Comparison of ENCODE assay signal across 1 cellular context in the genomic region with DNA sequence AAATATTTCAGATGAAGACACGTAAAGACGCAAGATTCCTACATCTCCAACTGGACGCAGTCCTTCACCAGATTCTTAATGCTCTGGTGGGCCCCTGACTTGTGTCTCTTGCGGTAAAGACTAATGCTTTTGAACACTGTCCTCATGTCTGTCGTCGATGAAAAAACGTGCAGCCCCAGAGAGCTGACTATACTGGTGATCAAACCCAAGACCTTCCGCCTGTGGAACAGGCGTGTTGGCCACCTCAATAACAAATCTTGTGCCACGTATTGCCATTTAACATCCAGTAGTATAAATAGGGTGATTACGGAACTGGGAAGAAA.
TF ChIP-seq lines count a peak whose summit lies in the region.

No MANE protein-coding gene starts in this region.

TF ChIP-seq in GM12878, 131 proteins besides CTCF, POLR2A, EP300 and RAD21:
- no peak for TF ChIP-seq CEBPB (IDR thresholded peaks at IDR 0.05; ENCODE audit: borderline replicate concordance in 1 of 2, low read depth in 2 of 2, low read length in 2 of 2)
- TF ChIP-seq GATAD2B (conservative IDR thresholded peaks at IDR 0.05; ENCODE audit: low read depth): no peak
- no peak for TF ChIP-seq NFYA (IDR thresholded peaks at IDR 0.05; ENCODE audit: borderline replicate concordance, low read depth, low read length)
- 0 out of 2 replicates have a peak, but pooled peaks have one; percentile 9 for TF ChIP-seq TBL1XR1 (IDR thresholded peaks at IDR 0.05; ENCODE audit: low read depth, low read length)
- TF ChIP-seq CHD4 (IDR thresholded peaks at IDR 0.05): no peak
- TF ChIP-seq, protein P1, sequence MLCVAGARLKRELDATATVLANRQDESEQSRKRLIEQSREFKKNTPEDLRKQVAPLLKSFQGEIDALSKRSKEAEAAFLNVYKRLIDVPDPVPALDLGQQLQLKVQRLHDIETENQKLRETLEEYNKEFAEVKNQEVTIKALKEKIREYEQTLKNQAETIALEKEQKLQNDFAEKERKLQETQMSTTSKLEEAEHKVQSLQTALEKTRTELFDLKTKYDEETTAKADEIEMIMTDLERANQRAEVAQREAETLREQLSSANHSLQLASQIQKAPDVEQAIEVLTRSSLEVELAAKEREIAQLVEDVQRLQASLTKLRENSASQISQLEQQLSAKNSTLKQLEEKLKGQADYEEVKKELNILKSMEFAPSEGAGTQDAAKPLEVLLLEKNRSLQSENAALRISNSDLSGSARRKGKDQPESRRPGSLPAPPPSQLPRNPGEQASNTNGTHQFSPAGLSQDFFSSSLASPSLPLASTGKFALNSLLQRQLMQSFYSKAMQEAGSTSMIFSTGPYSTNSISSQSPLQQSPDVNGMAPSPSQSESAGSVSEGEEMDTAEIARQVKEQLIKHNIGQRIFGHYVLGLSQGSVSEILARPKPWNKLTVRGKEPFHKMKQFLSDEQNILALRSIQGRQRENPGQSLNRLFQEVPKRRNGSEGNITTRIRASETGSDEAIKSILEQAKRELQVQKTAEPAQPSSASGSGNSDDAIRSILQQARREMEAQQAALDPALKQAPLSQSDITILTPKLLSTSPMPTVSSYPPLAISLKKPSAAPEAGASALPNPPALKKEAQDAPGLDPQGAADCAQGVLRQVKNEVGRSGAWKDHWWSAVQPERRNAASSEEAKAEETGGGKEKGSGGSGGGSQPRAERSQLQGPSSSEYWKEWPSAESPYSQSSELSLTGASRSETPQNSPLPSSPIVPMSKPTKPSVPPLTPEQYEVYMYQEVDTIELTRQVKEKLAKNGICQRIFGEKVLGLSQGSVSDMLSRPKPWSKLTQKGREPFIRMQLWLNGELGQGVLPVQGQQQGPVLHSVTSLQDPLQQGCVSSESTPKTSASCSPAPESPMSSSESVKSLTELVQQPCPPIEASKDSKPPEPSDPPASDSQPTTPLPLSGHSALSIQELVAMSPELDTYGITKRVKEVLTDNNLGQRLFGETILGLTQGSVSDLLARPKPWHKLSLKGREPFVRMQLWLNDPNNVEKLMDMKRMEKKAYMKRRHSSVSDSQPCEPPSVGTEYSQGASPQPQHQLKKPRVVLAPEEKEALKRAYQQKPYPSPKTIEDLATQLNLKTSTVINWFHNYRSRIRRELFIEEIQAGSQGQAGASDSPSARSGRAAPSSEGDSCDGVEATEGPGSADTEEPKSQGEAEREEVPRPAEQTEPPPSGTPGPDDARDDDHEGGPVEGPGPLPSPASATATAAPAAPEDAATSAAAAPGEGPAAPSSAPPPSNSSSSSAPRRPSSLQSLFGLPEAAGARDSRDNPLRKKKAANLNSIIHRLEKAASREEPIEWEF (IDR thresholded peaks at IDR 0.05; ENCODE audit: insufficient replicate concordance, low read depth, low read length): no peak
- no peak for TF ChIP-seq PAX5 (IDR thresholded peaks at IDR 0.05; ENCODE audit: borderline replicate concordance, low read depth, low read length)
- TF ChIP-seq ESRRA (IDR thresholded peaks at IDR 0.05; ENCODE audit: low read length): no peak
- TF ChIP-seq HDAC2 (IDR thresholded peaks at IDR 0.05): no peak
- TF ChIP-seq TAF1 (IDR thresholded peaks at IDR 0.05; ENCODE audit: borderline replicate concordance, low read depth, low read length): no peak
- no peak for TF ChIP-seq MXI1 (IDR thresholded peaks at IDR 0.05; ENCODE audit: low read depth, low read length)
- TF ChIP-seq YY1 (IDR thresholded peaks at IDR 0.05; ENCODE audit: low read depth, low read length): no peak
- TF ChIP-seq ZBED1 (IDR thresholded peaks at IDR 0.05; ENCODE audit: borderline replicate concordance): no peak
- TF ChIP-seq SMAD1 (IDR thresholded peaks at IDR 0.05; ENCODE audit: low read depth, partially characterized antibody): no peak
- TF ChIP-seq, protein P2, sequence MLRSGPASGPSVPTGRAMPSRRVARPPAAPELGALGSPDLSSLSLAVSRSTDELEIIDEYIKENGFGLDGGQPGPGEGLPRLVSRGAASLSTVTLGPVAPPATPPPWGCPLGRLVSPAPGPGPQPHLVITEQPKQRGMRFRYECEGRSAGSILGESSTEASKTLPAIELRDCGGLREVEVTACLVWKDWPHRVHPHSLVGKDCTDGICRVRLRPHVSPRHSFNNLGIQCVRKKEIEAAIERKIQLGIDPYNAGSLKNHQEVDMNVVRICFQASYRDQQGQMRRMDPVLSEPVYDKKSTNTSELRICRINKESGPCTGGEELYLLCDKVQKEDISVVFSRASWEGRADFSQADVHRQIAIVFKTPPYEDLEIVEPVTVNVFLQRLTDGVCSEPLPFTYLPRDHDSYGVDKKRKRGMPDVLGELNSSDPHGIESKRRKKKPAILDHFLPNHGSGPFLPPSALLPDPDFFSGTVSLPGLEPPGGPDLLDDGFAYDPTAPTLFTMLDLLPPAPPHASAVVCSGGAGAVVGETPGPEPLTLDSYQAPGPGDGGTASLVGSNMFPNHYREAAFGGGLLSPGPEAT (IDR thresholded peaks at IDR 0.05; ENCODE audit: low read depth): no peak
- no peak for TF ChIP-seq SUPT20H (IDR thresholded peaks at IDR 0.05; ENCODE audit: borderline replicate concordance, control insufficient read depth, low read depth, low read length)
- TF ChIP-seq, protein P3, sequence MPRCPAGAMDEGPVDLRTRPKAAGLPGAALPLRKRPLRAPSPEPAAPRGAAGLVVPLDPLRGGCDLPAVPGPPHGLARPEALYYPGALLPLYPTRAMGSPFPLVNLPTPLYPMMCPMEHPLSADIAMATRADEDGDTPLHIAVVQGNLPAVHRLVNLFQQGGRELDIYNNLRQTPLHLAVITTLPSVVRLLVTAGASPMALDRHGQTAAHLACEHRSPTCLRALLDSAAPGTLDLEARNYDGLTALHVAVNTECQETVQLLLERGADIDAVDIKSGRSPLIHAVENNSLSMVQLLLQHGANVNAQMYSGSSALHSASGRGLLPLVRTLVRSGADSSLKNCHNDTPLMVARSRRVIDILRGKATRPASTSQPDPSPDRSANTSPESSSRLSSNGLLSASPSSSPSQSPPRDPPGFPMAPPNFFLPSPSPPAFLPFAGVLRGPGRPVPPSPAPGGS (IDR thresholded peaks at IDR 0.05; ENCODE audit: borderline replicate concordance, insufficient read depth, low read depth, low read length, poor library complexity, severe bottlenecking): no peak
- TF ChIP-seq, protein P4, sequence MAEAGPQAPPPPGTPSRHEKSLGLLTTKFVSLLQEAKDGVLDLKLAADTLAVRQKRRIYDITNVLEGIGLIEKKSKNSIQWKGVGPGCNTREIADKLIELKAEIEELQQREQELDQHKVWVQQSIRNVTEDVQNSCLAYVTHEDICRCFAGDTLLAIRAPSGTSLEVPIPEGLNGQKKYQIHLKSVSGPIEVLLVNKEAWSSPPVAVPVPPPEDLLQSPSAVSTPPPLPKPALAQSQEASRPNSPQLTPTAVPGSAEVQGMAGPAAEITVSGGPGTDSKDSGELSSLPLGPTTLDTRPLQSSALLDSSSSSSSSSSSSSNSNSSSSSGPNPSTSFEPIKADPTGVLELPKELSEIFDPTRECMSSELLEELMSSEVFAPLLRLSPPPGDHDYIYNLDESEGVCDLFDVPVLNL (IDR thresholded peaks at IDR 0.05; ENCODE audit: low read depth, low read length): no peak
- TF ChIP-seq, protein P5, sequence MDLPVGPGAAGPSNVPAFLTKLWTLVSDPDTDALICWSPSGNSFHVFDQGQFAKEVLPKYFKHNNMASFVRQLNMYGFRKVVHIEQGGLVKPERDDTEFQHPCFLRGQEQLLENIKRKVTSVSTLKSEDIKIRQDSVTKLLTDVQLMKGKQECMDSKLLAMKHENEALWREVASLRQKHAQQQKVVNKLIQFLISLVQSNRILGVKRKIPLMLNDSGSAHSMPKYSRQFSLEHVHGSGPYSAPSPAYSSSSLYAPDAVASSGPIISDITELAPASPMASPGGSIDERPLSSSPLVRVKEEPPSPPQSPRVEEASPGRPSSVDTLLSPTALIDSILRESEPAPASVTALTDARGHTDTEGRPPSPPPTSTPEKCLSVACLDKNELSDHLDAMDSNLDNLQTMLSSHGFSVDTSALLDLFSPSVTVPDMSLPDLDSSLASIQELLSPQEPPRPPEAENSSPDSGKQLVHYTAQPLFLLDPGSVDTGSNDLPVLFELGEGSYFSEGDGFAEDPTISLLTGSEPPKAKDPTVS (IDR thresholded peaks at IDR 0.05; ENCODE audit: low read depth, low read length): no peak
- TF ChIP-seq NR2F1 (conservative IDR thresholded peaks at IDR 0.05): no peak
- TF ChIP-seq CHD1 (IDR thresholded peaks at IDR 0.05; ENCODE audit: low read depth, low read length): no peak
- TF ChIP-seq POLR2AphosphoS5 (IDR thresholded peaks at IDR 0.05; ENCODE audit: low read length): no peak
- 0 out of 2 replicates have a peak, but pooled peaks have one; percentile 22 for TF ChIP-seq PML (IDR thresholded peaks at IDR 0.05; ENCODE audit: low read length)
- TF ChIP-seq, protein P6, sequence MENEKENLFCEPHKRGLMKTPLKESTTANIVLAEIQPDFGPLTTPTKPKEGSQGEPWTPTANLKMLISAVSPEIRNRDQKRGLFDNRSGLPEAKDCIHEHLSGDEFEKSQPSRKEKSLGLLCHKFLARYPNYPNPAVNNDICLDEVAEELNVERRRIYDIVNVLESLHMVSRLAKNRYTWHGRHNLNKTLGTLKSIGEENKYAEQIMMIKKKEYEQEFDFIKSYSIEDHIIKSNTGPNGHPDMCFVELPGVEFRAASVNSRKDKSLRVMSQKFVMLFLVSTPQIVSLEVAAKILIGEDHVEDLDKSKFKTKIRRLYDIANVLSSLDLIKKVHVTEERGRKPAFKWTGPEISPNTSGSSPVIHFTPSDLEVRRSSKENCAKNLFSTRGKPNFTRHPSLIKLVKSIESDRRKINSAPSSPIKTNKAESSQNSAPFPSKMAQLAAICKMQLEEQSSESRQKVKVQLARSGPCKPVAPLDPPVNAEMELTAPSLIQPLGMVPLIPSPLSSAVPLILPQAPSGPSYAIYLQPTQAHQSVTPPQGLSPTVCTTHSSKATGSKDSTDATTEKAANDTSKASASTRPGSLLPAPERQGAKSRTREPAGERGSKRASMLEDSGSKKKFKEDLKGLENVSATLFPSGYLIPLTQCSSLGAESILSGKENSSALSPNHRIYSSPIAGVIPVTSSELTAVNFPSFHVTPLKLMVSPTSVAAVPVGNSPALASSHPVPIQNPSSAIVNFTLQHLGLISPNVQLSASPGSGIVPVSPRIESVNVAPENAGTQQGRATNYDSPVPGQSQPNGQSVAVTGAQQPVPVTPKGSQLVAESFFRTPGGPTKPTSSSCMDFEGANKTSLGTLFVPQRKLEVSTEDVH (IDR thresholded peaks at IDR 0.05; ENCODE audit: low read depth, partially characterized antibody): no peak
- TF ChIP-seq, protein P7, sequence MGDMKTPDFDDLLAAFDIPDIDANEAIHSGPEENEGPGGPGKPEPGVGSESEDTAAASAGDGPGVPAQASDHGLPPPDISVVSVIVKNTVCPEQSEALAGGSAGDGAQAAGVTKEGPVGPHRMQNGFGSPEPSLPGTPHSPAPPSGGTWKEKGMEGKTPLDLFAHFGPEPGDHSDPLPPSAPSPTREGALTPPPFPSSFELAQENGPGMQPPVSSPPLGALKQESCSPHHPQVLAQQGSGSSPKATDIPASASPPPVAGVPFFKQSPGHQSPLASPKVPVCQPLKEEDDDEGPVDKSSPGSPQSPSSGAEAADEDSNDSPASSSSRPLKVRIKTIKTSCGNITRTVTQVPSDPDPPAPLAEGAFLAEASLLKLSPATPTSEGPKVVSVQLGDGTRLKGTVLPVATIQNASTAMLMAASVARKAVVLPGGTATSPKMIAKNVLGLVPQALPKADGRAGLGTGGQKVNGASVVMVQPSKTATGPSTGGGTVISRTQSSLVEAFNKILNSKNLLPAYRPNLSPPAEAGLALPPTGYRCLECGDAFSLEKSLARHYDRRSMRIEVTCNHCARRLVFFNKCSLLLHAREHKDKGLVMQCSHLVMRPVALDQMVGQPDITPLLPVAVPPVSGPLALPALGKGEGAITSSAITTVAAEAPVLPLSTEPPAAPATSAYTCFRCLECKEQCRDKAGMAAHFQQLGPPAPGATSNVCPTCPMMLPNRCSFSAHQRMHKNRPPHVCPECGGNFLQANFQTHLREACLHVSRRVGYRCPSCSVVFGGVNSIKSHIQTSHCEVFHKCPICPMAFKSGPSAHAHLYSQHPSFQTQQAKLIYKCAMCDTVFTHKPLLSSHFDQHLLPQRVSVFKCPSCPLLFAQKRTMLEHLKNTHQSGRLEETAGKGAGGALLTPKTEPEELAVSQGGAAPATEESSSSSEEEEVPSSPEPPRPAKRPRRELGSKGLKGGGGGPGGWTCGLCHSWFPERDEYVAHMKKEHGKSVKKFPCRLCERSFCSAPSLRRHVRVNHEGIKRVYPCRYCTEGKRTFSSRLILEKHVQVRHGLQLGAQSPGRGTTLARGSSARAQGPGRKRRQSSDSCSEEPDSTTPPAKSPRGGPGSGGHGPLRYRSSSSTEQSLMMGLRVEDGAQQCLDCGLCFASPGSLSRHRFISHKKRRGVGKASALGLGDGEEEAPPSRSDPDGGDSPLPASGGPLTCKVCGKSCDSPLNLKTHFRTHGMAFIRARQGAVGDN (IDR thresholded peaks at IDR 0.05): peak; percentile 45; the same call in 1 of the 2 replicates
- no peak for TF ChIP-seq SMC3 (IDR thresholded peaks at IDR 0.05; ENCODE audit: borderline replicate concordance, low read length)
- no peak for TF ChIP-seq TCF7 (IDR thresholded peaks at IDR 0.05; ENCODE audit: borderline replicate concordance)
- TF ChIP-seq BHLHE40 (IDR thresholded peaks at IDR 0.05; ENCODE audit: borderline replicate concordance in 1 of 2, low read depth in 2 of 2, low read length in 1 of 2): peak in 1 of 2 experiments; percentile 61; a peak in 1 of 4 replicates
- no peak for TF ChIP-seq RBBP5 (conservative IDR thresholded peaks at IDR 0.05)
- TF ChIP-seq EED (IDR thresholded peaks at IDR 0.05; ENCODE audit: low read depth): no peak
- TF ChIP-seq, protein P8, sequence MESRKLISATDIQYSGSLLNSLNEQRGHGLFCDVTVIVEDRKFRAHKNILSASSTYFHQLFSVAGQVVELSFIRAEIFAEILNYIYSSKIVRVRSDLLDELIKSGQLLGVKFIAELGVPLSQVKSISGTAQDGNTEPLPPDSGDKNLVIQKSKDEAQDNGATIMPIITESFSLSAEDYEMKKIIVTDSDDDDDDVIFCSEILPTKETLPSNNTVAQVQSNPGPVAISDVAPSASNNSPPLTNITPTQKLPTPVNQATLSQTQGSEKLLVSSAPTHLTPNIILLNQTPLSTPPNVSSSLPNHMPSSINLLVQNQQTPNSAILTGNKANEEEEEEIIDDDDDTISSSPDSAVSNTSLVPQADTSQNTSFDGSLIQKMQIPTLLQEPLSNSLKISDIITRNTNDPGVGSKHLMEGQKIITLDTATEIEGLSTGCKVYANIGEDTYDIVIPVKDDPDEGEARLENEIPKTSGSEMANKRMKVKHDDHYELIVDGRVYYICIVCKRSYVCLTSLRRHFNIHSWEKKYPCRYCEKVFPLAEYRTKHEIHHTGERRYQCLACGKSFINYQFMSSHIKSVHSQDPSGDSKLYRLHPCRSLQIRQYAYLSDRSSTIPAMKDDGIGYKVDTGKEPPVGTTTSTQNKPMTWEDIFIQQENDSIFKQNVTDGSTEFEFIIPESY (IDR thresholded peaks at IDR 0.05): no peak
- no peak for TF ChIP-seq ZNF384 (IDR thresholded peaks at IDR 0.05; ENCODE audit: borderline replicate concordance, low read depth, low read length)
- TF ChIP-seq, protein P9, sequence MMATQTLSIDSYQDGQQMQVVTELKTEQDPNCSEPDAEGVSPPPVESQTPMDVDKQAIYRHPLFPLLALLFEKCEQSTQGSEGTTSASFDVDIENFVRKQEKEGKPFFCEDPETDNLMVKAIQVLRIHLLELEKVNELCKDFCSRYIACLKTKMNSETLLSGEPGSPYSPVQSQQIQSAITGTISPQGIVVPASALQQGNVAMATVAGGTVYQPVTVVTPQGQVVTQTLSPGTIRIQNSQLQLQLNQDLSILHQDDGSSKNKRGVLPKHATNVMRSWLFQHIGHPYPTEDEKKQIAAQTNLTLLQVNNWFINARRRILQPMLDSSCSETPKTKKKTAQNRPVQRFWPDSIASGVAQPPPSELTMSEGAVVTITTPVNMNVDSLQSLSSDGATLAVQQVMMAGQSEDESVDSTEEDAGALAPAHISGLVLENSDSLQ (IDR thresholded peaks at IDR 0.05): no peak
